ENCODE assay signal across 8 cellular contexts in genomic region chr2:218959141-218959731, GRCh38. TPM values are rescaled to one million over a fixed set of nuclear protein-coding genes. Genes with fewer than 3 reads are reported as not detected.
DNase-seq lines count a peak whose midpoint lies in the region; ATAC-seq, FAIRE-seq and TF ChIP-seq lines count a peak whose summit lies in the region.

CDK5R2 (plus strand) TSS chr2:218959666; CDS start chr2:218959821, 155 bp downstream.

- ATAC-seq in GM18508 (IDR thresholded peaks at IDR 0.05; ENCODE audit: insufficient read depth, unreplicated experiment) (peak; percentile 64), HG02981 (IDR thresholded peaks at IDR 0.05; ENCODE audit: unreplicated experiment) (peak; percentile 93)

- DNase-seq in A172 (ENCODE audit: low spot score) (peak; percentile 81), NCI-H2029 treated with DMSO at 0.1 percent for 48 hours (lab: John Stamatoyannopoulos, UW) (peak; percentile 67), WERI-Rb-1 (peak; percentile 97), cerebellar cortex (ENCODE audit: low spot score) (peak; percentile 95)
- peak; percentile 65 to 78 for DNase-seq in stimulated activated CD4-positive, alpha-beta T cell treated with anti-CD3 and anti-CD28 coated beads, Interleukin-15, amount 100 ng/mL, for 48 hours (ENCODE audit: low read depth in 2 of 2)

- TF ChIP-seq CTCF in WERI-Rb-1 (IDR thresholded peaks at IDR 0.05; ENCODE audit: low read depth, low read length) = no peak

- H3K27me3 ChIP-seq in WERI-Rb-1 (ENCODE audit: insufficient read depth, low read depth, severe bottlenecking) = no peaks in the 10 kb centered on the region

- H3K27ac ChIP-seq in WERI-Rb-1 = peak within 1 kb of the TSS; percentile 97

- no peaks in the 10 kb centered on the region; the same call in 1 of the 2 replicates for H3K36me3 ChIP-seq in WERI-Rb-1

- FAIRE-seq in islet of Langerhans (lab: Jason Lieb, UNC) = peak; percentile 56

- H3K4me3 ChIP-seq in WERI-Rb-1 (ENCODE audit: low read depth, low read length) = peak within 1 kb of the TSS; percentile 75

- H3K9me3 ChIP-seq in WERI-Rb-1 (ENCODE audit: severe bottlenecking) = no peaks in the 10 kb centered on the region

RNA-seq across cellular contexts. Expression of gene CDK5R2, which starts in this region (rescaled TPM):
- total RNA-seq in A172 (2014; rRNA removed; shearing (Covaris generic)) = 0.03 and 0.57 TPM in 2 replicates

Comparison
In these comparisons a context has a peak if more than half of its experiments do, and no peak if none do; other contexts are left out.
1. Peak in every context shown above with its lines: DNase-seq, ATAC-seq, H3K4me3 ChIP-seq and H3K27ac ChIP-seq.
2. Peak in DNase-seq in A172; RNA of the gene not detected or under 1 TPM.